In genomic region chr2:207812858-207813175, GRCh38 we compare ENCODE assay signal across 14 cellular contexts.
"Had no signal": no experiment of that assay in that cellular context is flagged by ENCODE, and none has a peak within 500 bp of the region (broad histone marks: within the 10 kb centered on the region; RNA-seq: fewer than 3 reads in every experiment).

No MANE protein-coding gene starts in this region.

- H3K4me3 ChIP-seq: body of pancreas, esophagus squamous epithelium, suprapubic skin had no signal

- H3K4me1 Mint-ChIP-seq: activated B cell treated with CpG ODN at 0.5 μM for 24 hours; activated naive CD4-positive, alpha-beta T cell treated with anti-CD3 and anti-CD28 coated beads, Interleukin-2, amount 10 ng/mL, durations not matched to agents 7 days and 5 days had no signal

- H3K9me3 Mint-ChIP-seq: activated B cell treated with CpG ODN at 0.5 μM for 24 hours; activated CD4-positive, alpha-beta T cell treated with anti-CD3 and anti-CD28 coated beads, Interleukin-2, amount 10 ng/mL, durations not matched to agents 7 days and 5 days; activated naive CD4-positive, alpha-beta T cell treated with anti-CD3 and anti-CD28 coated beads, Interleukin-2, amount 10 ng/mL, durations not matched to agents 7 days and 5 days; activated T-helper 2 cell treated with anti-CD3 and anti-CD28 coated beads, Interferon-gamma antibody, Interleukin-2, Interleukin-4, amounts not matched to agents 10 μg/mL and 5 μg/mL and 100 μg/mL, durations not matched to agents 14 hours and 24 hours and 36 hours; memory B cell; natural killer cell treated with Interleukin-12 subunit alpha and Interleukin-12 subunit beta and Interleukin-15 and Interleukin-18, amount 100 ng/mL, for 72 hours had no signal

- H3K36me3 Mint-ChIP-seq: activated naive CD4-positive, alpha-beta T cell treated with anti-CD3 and anti-CD28 coated beads, Interleukin-2, amount 10 ng/mL, durations not matched to agents 7 days and 5 days; memory B cell; natural killer cell treated with Interleukin-12 subunit alpha and Interleukin-12 subunit beta and Interleukin-15 and Interleukin-18, amount 100 ng/mL, for 72 hours had no signal

- H3K27me3 ChIP-seq: body of pancreas, esophagus squamous epithelium, suprapubic skin had no signal

- H3K4me3 Mint-ChIP-seq: activated B cell treated with CpG ODN at 0.5 μM for 24 hours; activated CD4-positive, alpha-beta T cell treated with anti-CD3 and anti-CD28 coated beads, Interleukin-2, amount 10 ng/mL, durations not matched to agents 7 days and 5 days; activated naive CD4-positive, alpha-beta T cell treated with anti-CD3 and anti-CD28 coated beads, Interleukin-2, amount 10 ng/mL, durations not matched to agents 7 days and 5 days; memory B cell; natural killer cell treated with Interleukin-12 subunit alpha and Interleukin-12 subunit beta and Interleukin-15 and Interleukin-18, amount 100 ng/mL, for 72 hours had no signal

- H3K36me3 ChIP-seq: esophagus squamous epithelium, suprapubic skin had no signal

- H3K27me3 Mint-ChIP-seq: activated B cell treated with CpG ODN at 0.5 μM for 24 hours; activated CD4-positive, alpha-beta T cell treated with anti-CD3 and anti-CD28 coated beads, Interleukin-2, amount 10 ng/mL, durations not matched to agents 7 days and 5 days had no signal

- H3K9me3 ChIP-seq: body of pancreas, esophagus squamous epithelium, suprapubic skin had no signal

- H3K27ac ChIP-seq: body of pancreas, esophagus squamous epithelium, suprapubic skin had no signal

- DNase-seq: activated B cell treated with CpG ODN at 0.5 μM for 24 hours; activated CD4-positive, alpha-beta T cell treated with anti-CD3 and anti-CD28 coated beads, Interleukin-2, amount 10 ng/mL, durations not matched to agents 7 days and 5 days; activated naive CD4-positive, alpha-beta T cell treated with anti-CD3 and anti-CD28 coated beads, Interleukin-2, amount 10 ng/mL, durations not matched to agents 7 days and 5 days; body of pancreas; cerebellar nuclear complex; esophagus squamous epithelium; foreskin fibroblast; glutamatergic neuron; stimulated activated CD4-positive, alpha-beta T cell treated with anti-CD3 and anti-CD28 coated beads, Interleukin-12 subunit alpha, Interleukin-12 subunit beta, amount 100 ng/mL, for 4 hours; stimulated activated naive CD4-positive, alpha-beta T cell had no signal

- H3K27ac Mint-ChIP-seq: activated B cell treated with CpG ODN at 0.5 μM for 24 hours; activated CD4-positive, alpha-beta T cell treated with anti-CD3 and anti-CD28 coated beads, Interleukin-2, amount 10 ng/mL, durations not matched to agents 7 days and 5 days; activated T-helper 2 cell treated with anti-CD3 and anti-CD28 coated beads, Interferon-gamma antibody, Interleukin-2, Interleukin-4, amounts not matched to agents 10 μg/mL and 5 μg/mL and 100 μg/mL, durations not matched to agents 14 hours and 24 hours and 36 hours; memory B cell; natural killer cell treated with Interleukin-12 subunit alpha and Interleukin-12 subunit beta and Interleukin-15 and Interleukin-18, amount 100 ng/mL, for 72 hours had no signal
